Comparison of ENCODE assay signal across 1 cellular context in genomic region chr4:184979461-184980124, GRCh38.
TF ChIP-seq lines count a peak whose summit lies in the region.

No MANE protein-coding gene starts in this region.

TF ChIP-seq in H1, 55 proteins besides CTCF, POLR2A, EP300 and RAD21 (continued from another document):
- TF ChIP-seq CHD7 (IDR thresholded peaks at IDR 0.05; ENCODE audit: insufficient replicate concordance, low read length): no peak
